1 cellular context compared by ENCODE assay signal in genomic region chr18:75089748-75090327, GRCh38.
TF ChIP-seq lines count a peak whose summit lies in the region.

No MANE protein-coding gene starts in this region.

TF ChIP-seq in HepG2, 621 proteins besides CTCF, POLR2A, EP300 and RAD21 (continued from another document):
- TF ChIP-seq ATM (IDR thresholded peaks at IDR 0.05; ENCODE audit: borderline replicate concordance), result no peak
TF ChIP-seq in HepG2: peak in this region for 1.
